ENCODE assay signal across 8 cellular contexts in the genomic region with DNA sequence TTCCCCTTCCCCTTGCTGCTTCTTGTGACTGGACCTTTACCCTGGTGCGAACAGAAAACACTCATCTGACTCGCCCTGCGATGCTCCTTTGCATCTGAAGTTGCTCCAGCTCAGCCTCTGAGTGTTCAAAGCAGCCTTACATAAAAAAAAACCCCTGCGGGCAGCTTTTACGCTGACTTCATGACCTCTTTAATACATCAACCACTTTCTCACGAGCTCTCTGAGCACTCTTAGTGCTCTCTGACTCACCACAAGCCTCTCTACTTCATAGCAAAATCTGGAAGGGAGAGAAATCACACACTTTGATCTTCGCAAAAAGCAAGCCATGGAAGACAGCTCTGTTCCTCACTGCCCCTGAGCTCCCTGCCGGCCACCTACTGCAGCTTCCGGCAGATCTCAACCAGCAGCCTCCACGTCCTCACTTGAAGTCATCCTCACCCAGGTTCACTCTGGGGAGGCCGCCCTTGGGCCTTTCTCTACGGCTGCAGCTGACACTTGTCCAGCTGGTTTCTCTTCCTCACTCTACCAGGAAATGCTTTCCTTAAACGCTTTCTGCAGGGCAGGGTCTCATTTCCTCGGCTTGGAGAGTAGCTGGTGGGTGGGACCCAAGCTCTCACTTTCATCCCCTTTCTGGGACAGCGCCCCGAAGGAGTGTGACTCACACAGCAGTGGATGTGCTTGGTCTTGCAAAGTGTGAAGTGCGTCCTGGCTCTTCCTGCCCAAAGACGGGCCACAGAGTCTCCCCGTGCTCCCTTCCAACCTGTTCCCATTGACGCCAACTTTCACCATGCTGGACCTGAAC. TPM values are rescaled to one million over a fixed set of nuclear protein-coding genes. Genes with fewer than 3 reads are reported as not detected.
DNase-seq lines count a peak whose midpoint lies in the region; ATAC-seq, FAIRE-seq and TF ChIP-seq lines count a peak whose summit lies in the region.

No MANE protein-coding gene starts in this region.

- CTCF ChIA-PET in WTC11 (lab: Charles Lee), result interaction anchor here (1.0 to 9.6 kb wide), 18 partner anchors 10 to 113 kb away, joined by 4 to 216 read pairs (median 20); a partner anchor contains a TSS

- no peak for TF ChIP-seq CTCF in WTC11 (IDR thresholded peaks at IDR 0.05)

- peaks cover 28% of the 10 kb centered on the region for H3K4me1 Mint-ChIP-seq in WTC11

- no peak overlapping the region for H3K27ac Mint-ChIP-seq in WTC11

- ATAC-seq in HG03342 (IDR thresholded peaks at IDR 0.05; ENCODE audit: unreplicated experiment) (peak; percentile 41), WTC11 (peak; percentile 3; the same call in 1 of the 2 replicates), HG03571 (IDR thresholded peaks at IDR 0.05; ENCODE audit: unreplicated experiment) (no peak), GM21528 (IDR thresholded peaks at IDR 0.05; ENCODE audit: low FRiP score, unreplicated experiment) (no peak)

- POLR2A ChIA-PET in WTC11 (lab: Charles Lee), result interaction anchor here (1.7 to 2.1 kb wide), 4 partner anchors 13 to 65 kb away, joined by 5 to 8 read pairs (median 7); a partner anchor contains a TSS

- DNase-seq in GM18507 (ENCODE audit: extremely low spot score, insufficient read length, low read depth) (no peak), WTC11 (ENCODE audit: low spot score) (no peak), epithelial cell of prostate (ENCODE audit: low read depth, low spot score) (peak; percentile 84), skeletal muscle cell (ENCODE audit: low read depth) (peak; percentile 75), NCI-H2029 (lab: John Stamatoyannopoulos, UW) (no peak)

- peaks cover 28% of the 10 kb centered on the region for H3K27me3 Mint-ChIP-seq in WTC11 (ENCODE audit: low read depth)

- peak overlapping the region; percentile 69 for H3K27ac ChIP-seq in epithelial cell of prostate

- FAIRE-seq in GM18507 (lab: Jason Lieb, UNC), result peak; percentile 89

- H3K9me3 Mint-ChIP-seq in WTC11, result no peaks in the 10 kb centered on the region

- H3K4me3 Mint-ChIP-seq in WTC11, result no peak overlapping the region

- peak overlapping the region; percentile 3 for H3K4me3 ChIP-seq in skeletal muscle cell (ENCODE audit: low read depth, low read length)

- H3K36me3 Mint-ChIP-seq in WTC11, result no peaks in the 10 kb centered on the region

TF ChIP-seq in WTC11, 78 proteins besides CTCF, POLR2A, EP300 and RAD21 (continues in another document):
- TF ChIP-seq, protein P1, sequence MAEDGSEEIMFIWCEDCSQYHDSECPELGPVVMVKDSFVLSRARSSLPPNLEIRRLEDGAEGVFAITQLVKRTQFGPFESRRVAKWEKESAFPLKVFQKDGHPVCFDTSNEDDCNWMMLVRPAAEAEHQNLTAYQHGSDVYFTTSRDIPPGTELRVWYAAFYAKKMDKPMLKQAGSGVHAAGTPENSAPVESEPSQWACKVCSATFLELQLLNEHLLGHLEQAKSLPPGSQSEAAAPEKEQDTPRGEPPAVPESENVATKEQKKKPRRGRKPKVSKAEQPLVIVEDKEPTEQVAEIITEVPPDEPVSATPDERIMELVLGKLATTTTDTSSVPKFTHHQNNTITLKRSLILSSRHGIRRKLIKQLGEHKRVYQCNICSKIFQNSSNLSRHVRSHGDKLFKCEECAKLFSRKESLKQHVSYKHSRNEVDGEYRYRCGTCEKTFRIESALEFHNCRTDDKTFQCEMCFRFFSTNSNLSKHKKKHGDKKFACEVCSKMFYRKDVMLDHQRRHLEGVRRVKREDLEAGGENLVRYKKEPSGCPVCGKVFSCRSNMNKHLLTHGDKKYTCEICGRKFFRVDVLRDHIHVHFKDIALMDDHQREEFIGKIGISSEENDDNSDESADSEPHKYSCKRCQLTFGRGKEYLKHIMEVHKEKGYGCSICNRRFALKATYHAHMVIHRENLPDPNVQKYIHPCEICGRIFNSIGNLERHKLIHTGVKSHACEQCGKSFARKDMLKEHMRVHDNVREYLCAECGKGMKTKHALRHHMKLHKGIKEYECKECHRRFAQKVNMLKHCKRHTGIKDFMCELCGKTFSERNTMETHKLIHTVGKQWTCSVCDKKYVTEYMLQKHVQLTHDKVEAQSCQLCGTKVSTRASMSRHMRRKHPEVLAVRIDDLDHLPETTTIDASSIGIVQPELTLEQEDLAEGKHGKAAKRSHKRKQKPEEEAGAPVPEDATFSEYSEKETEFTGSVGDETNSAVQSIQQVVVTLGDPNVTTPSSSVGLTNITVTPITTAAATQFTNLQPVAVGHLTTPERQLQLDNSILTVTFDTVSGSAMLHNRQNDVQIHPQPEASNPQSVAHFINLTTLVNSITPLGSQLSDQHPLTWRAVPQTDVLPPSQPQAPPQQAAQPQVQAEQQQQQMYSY (CRISPR knock-in tag; IDR thresholded peaks at IDR 0.05), result no peak
- TF ChIP-seq SMAD3 (CRISPR knock-in tag; IDR thresholded peaks at IDR 0.05; ENCODE audit: borderline replicate concordance) (no peak), OVOL2 (CRISPR knock-in tag; IDR thresholded peaks at IDR 0.05; ENCODE audit: borderline replicate concordance) (no peak), PRRX2 (CRISPR knock-in tag; IDR thresholded peaks at IDR 0.05) (no peak), SOX15 (CRISPR knock-in tag; IDR thresholded peaks at IDR 0.05) (no peak), CBFB (CRISPR knock-in tag; IDR thresholded peaks at IDR 0.05; ENCODE audit: low read depth) (no peak), ZNF396 (CRISPR knock-in tag; IDR thresholded peaks at IDR 0.05; ENCODE audit: borderline replicate concordance) (no peak), ELF4 (CRISPR knock-in tag; IDR thresholded peaks at IDR 0.05; ENCODE audit: low read depth) (no peak), NFATC4 (CRISPR knock-in tag; IDR thresholded peaks at IDR 0.05) (no peak), FOXJ3 (CRISPR knock-in tag; IDR thresholded peaks at IDR 0.05; ENCODE audit: borderline replicate concordance) (no peak)
- TF ChIP-seq, protein P2, sequence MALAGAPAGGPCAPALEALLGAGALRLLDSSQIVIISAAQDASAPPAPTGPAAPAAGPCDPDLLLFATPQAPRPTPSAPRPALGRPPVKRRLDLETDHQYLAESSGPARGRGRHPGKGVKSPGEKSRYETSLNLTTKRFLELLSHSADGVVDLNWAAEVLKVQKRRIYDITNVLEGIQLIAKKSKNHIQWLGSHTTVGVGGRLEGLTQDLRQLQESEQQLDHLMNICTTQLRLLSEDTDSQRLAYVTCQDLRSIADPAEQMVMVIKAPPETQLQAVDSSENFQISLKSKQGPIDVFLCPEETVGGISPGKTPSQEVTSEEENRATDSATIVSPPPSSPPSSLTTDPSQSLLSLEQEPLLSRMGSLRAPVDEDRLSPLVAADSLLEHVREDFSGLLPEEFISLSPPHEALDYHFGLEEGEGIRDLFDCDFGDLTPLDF (CRISPR knock-in tag; IDR thresholded peaks at IDR 0.05), result no peak
- TF ChIP-seq, protein P3, sequence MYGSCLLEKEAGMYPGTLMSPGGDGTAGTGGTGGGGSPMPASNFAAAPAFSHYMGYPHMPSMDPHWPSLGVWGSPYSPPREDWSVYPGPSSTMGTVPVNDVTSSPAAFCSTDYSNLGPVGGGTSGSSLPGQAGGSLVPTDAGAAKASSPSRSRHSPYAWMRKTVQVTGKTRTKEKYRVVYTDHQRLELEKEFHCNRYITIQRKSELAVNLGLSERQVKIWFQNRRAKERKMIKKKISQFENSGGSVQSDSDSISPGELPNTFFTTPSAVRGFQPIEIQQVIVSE (CRISPR knock-in tag; IDR thresholded peaks at IDR 0.05; ENCODE audit: borderline replicate concordance), result no peak
- TF ChIP-seq, protein P4, sequence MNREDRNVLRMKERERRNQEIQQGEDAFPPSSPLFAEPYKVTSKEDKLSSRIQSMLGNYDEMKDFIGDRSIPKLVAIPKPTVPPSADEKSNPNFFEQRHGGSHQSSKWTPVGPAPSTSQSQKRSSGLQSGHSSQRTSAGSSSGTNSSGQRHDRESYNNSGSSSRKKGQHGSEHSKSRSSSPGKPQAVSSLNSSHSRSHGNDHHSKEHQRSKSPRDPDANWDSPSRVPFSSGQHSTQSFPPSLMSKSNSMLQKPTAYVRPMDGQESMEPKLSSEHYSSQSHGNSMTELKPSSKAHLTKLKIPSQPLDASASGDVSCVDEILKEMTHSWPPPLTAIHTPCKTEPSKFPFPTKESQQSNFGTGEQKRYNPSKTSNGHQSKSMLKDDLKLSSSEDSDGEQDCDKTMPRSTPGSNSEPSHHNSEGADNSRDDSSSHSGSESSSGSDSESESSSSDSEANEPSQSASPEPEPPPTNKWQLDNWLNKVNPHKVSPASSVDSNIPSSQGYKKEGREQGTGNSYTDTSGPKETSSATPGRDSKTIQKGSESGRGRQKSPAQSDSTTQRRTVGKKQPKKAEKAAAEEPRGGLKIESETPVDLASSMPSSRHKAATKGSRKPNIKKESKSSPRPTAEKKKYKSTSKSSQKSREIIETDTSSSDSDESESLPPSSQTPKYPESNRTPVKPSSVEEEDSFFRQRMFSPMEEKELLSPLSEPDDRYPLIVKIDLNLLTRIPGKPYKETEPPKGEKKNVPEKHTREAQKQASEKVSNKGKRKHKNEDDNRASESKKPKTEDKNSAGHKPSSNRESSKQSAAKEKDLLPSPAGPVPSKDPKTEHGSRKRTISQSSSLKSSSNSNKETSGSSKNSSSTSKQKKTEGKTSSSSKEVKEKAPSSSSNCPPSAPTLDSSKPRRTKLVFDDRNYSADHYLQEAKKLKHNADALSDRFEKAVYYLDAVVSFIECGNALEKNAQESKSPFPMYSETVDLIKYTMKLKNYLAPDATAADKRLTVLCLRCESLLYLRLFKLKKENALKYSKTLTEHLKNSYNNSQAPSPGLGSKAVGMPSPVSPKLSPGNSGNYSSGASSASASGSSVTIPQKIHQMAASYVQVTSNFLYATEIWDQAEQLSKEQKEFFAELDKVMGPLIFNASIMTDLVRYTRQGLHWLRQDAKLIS (CRISPR knock-in tag; IDR thresholded peaks at IDR 0.05; ENCODE audit: borderline replicate concordance), result no peak

RNA-seq across cellular contexts. Expression of a gene that starts 5.3 kb away (rescaled TPM):
- not detected in 3 replicates for total RNA-seq in WTC11 (2021)

RNA-seq across cellular contexts. Expression of a gene that starts 10.9 kb away (rescaled TPM):
- 0.48 TPM in 1 of 3 replicates, not detected in the others for total RNA-seq in WTC11 (2021)

RNA-seq across cellular contexts. Expression of a gene that starts 19.8 kb away (rescaled TPM):
- total RNA-seq in WTC11 (2021), result 10.0 to 12.8 TPM (median 12.1 TPM) in 3 replicates

RNA-seq across cellular contexts. Expression of a gene that starts 31.8 kb away (rescaled TPM):
- 60.4 to 74.6 TPM (median 64.6 TPM) in 3 replicates for total RNA-seq in WTC11 (2021)

RNA-seq across cellular contexts. Expression of a gene that starts 36.9 kb away (rescaled TPM):
- 60.7 to 69.2 TPM (median 61.7 TPM) in 3 replicates for total RNA-seq in WTC11 (2021)

Comparison
In these comparisons a context has a peak if more than half of its experiments do, and no peak if none do; other contexts are left out.
1. DNase-seq: peak in epithelial cell of prostate (single experiment) and skeletal muscle cell (single experiment); none in GM18507 (single experiment), WTC11 (single experiment) and NCI-H2029 (single experiment).
2. ATAC-seq: peak in HG03342 (single experiment) and WTC11 (single experiment); none in HG03571 (single experiment) and GM21528 (single experiment).